In genomic region chr14:68627050-68627867, GRCh38 we compare ENCODE assay signal across 9 cellular contexts.
DNase-seq lines count a peak whose midpoint lies in the region; ATAC-seq and TF ChIP-seq lines count a peak whose summit lies in the region.
"Had no signal": no experiment of that assay in that cellular context is flagged by ENCODE, and none has a peak within 500 bp of the region (broad histone marks: within the 10 kb centered on the region; RNA-seq: fewer than 3 reads in every experiment).

No MANE protein-coding gene starts in this region.

- H3K27me3 ChIP-seq in colonic mucosa (no peaks in the 10 kb centered on the region), lung (ENCODE audit: control insufficient read depth, insufficient read depth) (no peaks in the 10 kb centered on the region), testis (no peaks in the 10 kb centered on the region)

- peak; percentile 29 for DNase-seq in DMS 273 (lab: John Stamatoyannopoulos, UW; ENCODE audit: unreplicated experiment)
- no peak for DNase-seq in DMS 273 treated with DMSO at 0.1 percent for 48 hours (lab: John Stamatoyannopoulos, UW)
- DNase-seq in colonic mucosa = peak; percentile 15
- no peak for DNase-seq in lung (ENCODE audit: low spot score)
- peak; percentile 75 for DNase-seq in testis
- no peak for DNase-seq in NCI-H2171 treated with DMSO at 0.1 percent for 48 hours (lab: John Stamatoyannopoulos, UW)

- WGBS in lung, 2 donors = 78 to 85% methylated on average over 6 of the region's 6 CpGs
- 37 to 61% methylated on average over 6 of the region's 6 CpGs for WGBS in testis, 2 donors

- TF ChIP-seq CTCF in colonic mucosa (IDR thresholded peaks at IDR 0.05) (no peak), lung (IDR thresholded peaks at IDR 0.05; ENCODE audit: control extremely low read depth, extremely low read depth) (no peak), testis (IDR thresholded peaks at IDR 0.05) (no peak)

- TF ChIP-seq POLR2A in testis (IDR thresholded peaks at IDR 0.05) = no peak

- H3K27ac ChIP-seq in colonic mucosa (no peak overlapping the region), lung (ENCODE audit: low read depth in 1 of 2, low read length in 1 of 2) (peak overlapping the region; percentile 24 to 80), testis (peak overlapping the region in 1 of 2 donors; percentile 37)

- H3K9me3 ChIP-seq in colonic mucosa = no peaks in the 10 kb centered on the region
- no peaks in the 10 kb centered on the region for H3K9me3 ChIP-seq in lung (ENCODE audit: control insufficient read depth in 2 of 2, insufficient read depth in 1 of 2, low read length in 1 of 2)
- H3K9me3 ChIP-seq in testis = no peaks in the 10 kb centered on the region

- H3K4me3 ChIP-seq in colonic mucosa (no peak overlapping the region), lung (no peak overlapping the region), testis (no peak overlapping the region)

- ATAC-seq in lung (ENCODE audit: insufficient read depth, low FRiP score) (no peak), GM21825 (IDR thresholded peaks at IDR 0.05; ENCODE audit: unreplicated experiment) (no peak), GM21529 (IDR thresholded peaks at IDR 0.05; ENCODE audit: unreplicated experiment) (no peak)
- ATAC-seq: Panc1 had no signal

- intact Hi-C loops in colonic mucosa (cut with DNase I) (no loop called here), testis (cut with DNase I; ENCODE audit: low total_unique reads) (no loop called here)

- H3K4me1 ChIP-seq in colonic mucosa (peaks cover 9% of the 10 kb centered on the region), lung (ENCODE audit: control insufficient read depth in 2 of 2, insufficient read depth in 2 of 2, low read length in 2 of 2) (peaks cover 4 to 12% of the 10 kb centered on the region in 2 donors), testis (peaks cover 32% of the 10 kb centered on the region)

- H3K36me3 ChIP-seq in colonic mucosa (no peaks in the 10 kb centered on the region), lung (ENCODE audit: control insufficient read depth in 2 of 2, insufficient read depth in 2 of 2, low read length in 2 of 2) (no peaks in the 10 kb centered on the region), testis (ENCODE audit: low read depth, missing control alignments) (no peaks in the 10 kb centered on the region)

- H3K9ac ChIP-seq in colonic mucosa (ENCODE audit: low read depth in 2 of 2, low read length in 2 of 2) = no peak overlapping the region

Comparison
In these comparisons a context has a peak if more than half of its experiments do, and no peak if none do; other contexts are left out.
1. DNase-seq: peak in DMS 273 (single experiment), colonic mucosa (single experiment) and testis (single experiment); none in DMS 273 treated with DMSO at 0.1 percent for 48 hours (single experiment), lung (single experiment) and NCI-H2171 treated with DMSO at 0.1 percent for 48 hours (single experiment).